Comparison of ENCODE assay signal across 14 cellular contexts in genomic region chr12:131994589-131994988, GRCh38.
A peak's percentile ranks its signal among the peaks of the same experiment; 100 is the strongest.
DNase-seq lines count a peak whose midpoint lies in the region; ATAC-seq, FAIRE-seq and TF ChIP-seq lines count a peak whose summit lies in the region.
"Had no signal": no experiment of that assay in that cellular context is flagged by ENCODE, and none has a peak within 500 bp of the region (broad histone marks: within the 10 kb centered on the region; RNA-seq: fewer than 3 reads in every experiment).

No MANE protein-coding gene starts in this region.

- TF ChIP-seq CTCF in GM13976 (IDR thresholded peaks at IDR 0.05; ENCODE audit: borderline replicate concordance, control extremely low read depth, extremely low read depth, insufficient read depth, missing control alignments): no peak

- ATAC-seq in HG02571 (IDR thresholded peaks at IDR 0.05; ENCODE audit: unreplicated experiment) (peak; percentile 59), HG03196 (IDR thresholded peaks at IDR 0.05; ENCODE audit: unreplicated experiment) (peak; percentile 71)
- ATAC-seq: GM23338, sciatic nerve had no signal

- FAIRE-seq in GM19239 (lab: Jason Lieb, UNC): peak; percentile 80

- in situ Hi-C loops in GM13976 (cut with MboI; ENCODE audit: low sequenced_read_pairs, unreplicated experiment): no loop called here

- DNase-seq in GM13976 (ENCODE audit: low spot score) (peak; percentile 56), GM19239 (ENCODE audit: insufficient read length, low spot score) (peak; percentile 54), dedifferentiated amniotic fluid mesenchymal stem cell (ENCODE audit: extremely low spot score) (no peak), activated gamma-delta T cell (lab: John Stamatoyannopoulos, UW) (no peak), NCI-H1930 (lab: John Stamatoyannopoulos, UW) (no peak)
- DNase-seq in stimulated activated CD4-positive, alpha-beta T cell treated with anti-CD3 and anti-CD28 coated beads, Interleukin-2, amount 100 ng/mL, for 48 hours: no peak
- DNase-seq: cerebellar nuclear complex, DMS153, hippocampal formation, NCI-H2029 had no signal

Comparison
In these comparisons a context has a peak if more than half of its experiments do, and no peak if none do; other contexts are left out.
1. DNase-seq: peak in GM13976 (single experiment) and GM19239 (single experiment); none in dedifferentiated amniotic fluid mesenchymal stem cell (single experiment), activated gamma-delta T cell (single experiment), stimulated activated CD4-positive, alpha-beta T cell treated with anti-CD3 and anti-CD28 coated beads, Interleukin-2, amount 100 ng/mL, for 48 hours (0 of 2) and NCI-H1930 (0 of 2).